11 cellular contexts compared by ENCODE assay signal in the genomic region with DNA sequence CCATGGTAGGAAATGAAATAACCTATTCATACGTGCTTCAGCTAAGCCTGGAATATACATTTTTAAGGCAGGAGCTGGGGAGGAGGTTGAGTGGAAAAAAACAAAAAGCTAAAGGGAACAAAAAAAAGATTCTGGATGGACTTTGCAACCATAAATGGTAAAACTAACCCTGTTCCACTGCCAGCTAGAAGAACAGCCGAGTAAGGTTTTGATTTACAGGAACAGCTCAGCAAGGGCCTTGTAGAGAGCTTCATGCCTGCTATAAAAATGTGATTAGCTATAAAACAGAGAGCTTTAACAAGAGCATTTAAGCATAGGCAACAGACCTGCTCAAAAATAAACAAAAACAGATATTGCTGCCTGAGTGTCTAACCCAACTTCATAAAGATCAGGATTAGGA.
A peak's percentile ranks its signal among the peaks of the same experiment; 100 is the strongest.
DNase-seq lines count a peak whose midpoint lies in the region; ATAC-seq, FAIRE-seq and TF ChIP-seq lines count a peak whose summit lies in the region.
"Had no signal": no experiment of that assay in that cellular context is flagged by ENCODE, and none has a peak within 500 bp of the region (broad histone marks: within the 10 kb centered on the region; RNA-seq: fewer than 3 reads in every experiment).

No MANE protein-coding gene starts in this region.

- H3K36me3 Mint-ChIP-seq in nephron (ENCODE audit: low read depth) = peaks cover 4% of the 10 kb centered on the region
- H3K36me3 Mint-ChIP-seq in T-helper 2 cell treated with Interferon-gamma antibody and Interleukin-4, amounts not matched to agents 5 μg/mL and 100 μg/mL, for 36 hours (ENCODE audit: low read depth) = no peaks in the 10 kb centered on the region
- H3K36me3 Mint-ChIP-seq: activated naive CD8-positive, alpha-beta T cell treated with anti-CD3 and anti-CD28 coated beads, Interleukin-2, amount 10 ng/mL, durations not matched to agents 7 days and 5 days; WTC11 had no signal

- H3K36me3 ChIP-seq in adipocyte (ENCODE audit: control insufficient read depth, insufficient read depth, low read length, severe bottlenecking) (no peaks in the 10 kb centered on the region), uterus (no peaks in the 10 kb centered on the region)
- H3K36me3 ChIP-seq: suprapubic skin had no signal

- ATAC-seq in GM21367 (IDR thresholded peaks at IDR 0.05; ENCODE audit: unreplicated experiment) = no peak

- H3K27me3 Mint-ChIP-seq in nephron (ENCODE audit: low read depth) = no peaks in the 10 kb centered on the region
- no peaks in the 10 kb centered on the region for H3K27me3 Mint-ChIP-seq in T-helper 2 cell treated with Interferon-gamma antibody and Interleukin-4, amounts not matched to agents 5 μg/mL and 100 μg/mL, for 36 hours (ENCODE audit: low read depth)
- H3K27me3 Mint-ChIP-seq: activated naive CD8-positive, alpha-beta T cell treated with anti-CD3 and anti-CD28 coated beads, Interleukin-2, amount 10 ng/mL, durations not matched to agents 7 days and 5 days had no signal

- TF ChIP-seq CTCF in nephron (IDR thresholded peaks at IDR 0.05; ENCODE audit: unreplicated experiment in 3 of 3) = no peak
- no peak for TF ChIP-seq CTCF in uterus (IDR thresholded peaks at IDR 0.05)

- H3K27me3 ChIP-seq in adipocyte (replicated peaks; ENCODE audit: control insufficient read depth, insufficient read depth, low read length) = no peaks in the 10 kb centered on the region
- no peaks in the 10 kb centered on the region for H3K27me3 ChIP-seq in uterus
- H3K27me3 ChIP-seq: suprapubic skin had no signal

- DNase-seq in adipocyte (ENCODE audit: low read depth) = peak; percentile 74
- peak; percentile 60 for DNase-seq in fibroblast of the conjunctiva (ENCODE audit: low read depth)
- peak in 1 of 2 donors; percentile 62 for DNase-seq in uterus
- DNase-seq in GM12891 (ENCODE audit: insufficient read length, low spot score) = no peak
- DNase-seq in T-helper 2 cell treated with Interferon-gamma antibody and Interleukin-4, amounts not matched to agents 5 μg/mL and 100 μg/mL, for 36 hours (ENCODE audit: low spot score) = no peak
- DNase-seq: activated naive CD8-positive, alpha-beta T cell treated with anti-CD3 and anti-CD28 coated beads, Interleukin-2, amount 10 ng/mL, durations not matched to agents 7 days and 5 days had no signal

- H3K4me1 Mint-ChIP-seq in nephron = peaks cover 82% of the 10 kb centered on the region
- H3K4me1 Mint-ChIP-seq in T-helper 2 cell treated with Interferon-gamma antibody and Interleukin-4, amounts not matched to agents 5 μg/mL and 100 μg/mL, for 36 hours (ENCODE audit: low read depth) = no peaks in the 10 kb centered on the region
- H3K4me1 Mint-ChIP-seq: activated naive CD8-positive, alpha-beta T cell treated with anti-CD3 and anti-CD28 coated beads, Interleukin-2, amount 10 ng/mL, durations not matched to agents 7 days and 5 days had no signal

- peak overlapping the region; percentile 82 to 90 for H3K27ac ChIP-seq in uterus
- H3K27ac ChIP-seq: SK-N-MC, suprapubic skin had no signal

- no peak for TF ChIP-seq POLR2A in uterus (IDR thresholded peaks at IDR 0.05)
- no peak for TF ChIP-seq POLR2A in GM12891 (IDR thresholded peaks at IDR 0.05; ENCODE audit: low read depth, low read length)

- no peaks in the 10 kb centered on the region for H3K9me3 Mint-ChIP-seq in nephron
- H3K9me3 Mint-ChIP-seq in T-helper 2 cell treated with Interferon-gamma antibody and Interleukin-4, amounts not matched to agents 5 μg/mL and 100 μg/mL, for 36 hours = peaks cover 14% of the 10 kb centered on the region
- H3K9me3 Mint-ChIP-seq: activated naive CD8-positive, alpha-beta T cell treated with anti-CD3 and anti-CD28 coated beads, Interleukin-2, amount 10 ng/mL, durations not matched to agents 7 days and 5 days; WTC11 had no signal

- FAIRE-seq in GM12891 (lab: Jason Lieb, UNC) = no peak

- peak overlapping the region; percentile 74 for H3K9ac ChIP-seq in adipocyte (ENCODE audit: low read length)

- H3K9me3 ChIP-seq in adipocyte (ENCODE audit: control insufficient read depth, low read length) (no peaks in the 10 kb centered on the region), uterus (no peaks in the 10 kb centered on the region)
- H3K9me3 ChIP-seq: suprapubic skin had no signal

- H3K4me1 ChIP-seq in adipocyte (ENCODE audit: control insufficient read depth, insufficient read depth, low read length) (peaks cover 37% of the 10 kb centered on the region), uterus (peaks cover 2 to 6% of the 10 kb centered on the region in 2 donors)

- H3K4me3 Mint-ChIP-seq in nephron = peak overlapping the region in 1 of 3 experiments; percentile 31
- no peak overlapping the region for H3K4me3 Mint-ChIP-seq in T-helper 2 cell treated with Interferon-gamma antibody and Interleukin-4, amounts not matched to agents 5 μg/mL and 100 μg/mL, for 36 hours
- H3K4me3 Mint-ChIP-seq: activated naive CD8-positive, alpha-beta T cell treated with anti-CD3 and anti-CD28 coated beads, Interleukin-2, amount 10 ng/mL, durations not matched to agents 7 days and 5 days; WTC11 had no signal

- H3K4me3 ChIP-seq in adipocyte (ENCODE audit: low read length) (peak overlapping the region; percentile 5), uterus (no peak overlapping the region)
- H3K4me3 ChIP-seq: SK-N-MC, suprapubic skin had no signal

- peak overlapping the region; percentile 96 to 97 (median 96) for H3K27ac Mint-ChIP-seq in nephron
- H3K27ac Mint-ChIP-seq in T-helper 2 cell treated with Interferon-gamma antibody and Interleukin-4, amounts not matched to agents 5 μg/mL and 100 μg/mL, for 36 hours = no peak overlapping the region
- H3K27ac Mint-ChIP-seq: activated naive CD8-positive, alpha-beta T cell treated with anti-CD3 and anti-CD28 coated beads, Interleukin-2, amount 10 ng/mL, durations not matched to agents 7 days and 5 days; WTC11 had no signal

- intact Hi-C loops in uterus (cut with DNase I; ENCODE audit: low total_unique reads) = no loop called here

TF ChIP-seq in GM12891, 5 proteins besides CTCF, POLR2A, EP300 and RAD21:
- TF ChIP-seq SPI1 (IDR thresholded peaks at IDR 0.05; ENCODE audit: low read depth, low read length) = no peak
- TF ChIP-seq POLR2AphosphoS5 (IDR thresholded peaks at IDR 0.05; ENCODE audit: low read depth, low read length) = no peak
- no peak for TF ChIP-seq PAX5 (IDR thresholded peaks at IDR 0.05; ENCODE audit: insufficient read depth, low read length, severe bottlenecking)
- no peak for TF ChIP-seq POU2F2 (IDR thresholded peaks at IDR 0.05; ENCODE audit: low read depth, low read length)
- no peak for TF ChIP-seq TAF1 (IDR thresholded peaks at IDR 0.05; ENCODE audit: low read depth, low read length)
TF ChIP-seq in GM12891: peak in this region for 0.

Comparison
In these comparisons a context has a peak if more than half of its experiments do, and no peak if none do; other contexts are left out.
1. DNase-seq: peak in adipocyte (single experiment) and fibroblast of the conjunctiva (single experiment); none in GM12891 (single experiment) and T-helper 2 cell treated with Interferon-gamma antibody and Interleukin-4, amounts not matched to agents 5 μg/mL and 100 μg/mL, for 36 hours (single experiment).